1 cellular context compared by ENCODE assay signal in the genomic region with DNA sequence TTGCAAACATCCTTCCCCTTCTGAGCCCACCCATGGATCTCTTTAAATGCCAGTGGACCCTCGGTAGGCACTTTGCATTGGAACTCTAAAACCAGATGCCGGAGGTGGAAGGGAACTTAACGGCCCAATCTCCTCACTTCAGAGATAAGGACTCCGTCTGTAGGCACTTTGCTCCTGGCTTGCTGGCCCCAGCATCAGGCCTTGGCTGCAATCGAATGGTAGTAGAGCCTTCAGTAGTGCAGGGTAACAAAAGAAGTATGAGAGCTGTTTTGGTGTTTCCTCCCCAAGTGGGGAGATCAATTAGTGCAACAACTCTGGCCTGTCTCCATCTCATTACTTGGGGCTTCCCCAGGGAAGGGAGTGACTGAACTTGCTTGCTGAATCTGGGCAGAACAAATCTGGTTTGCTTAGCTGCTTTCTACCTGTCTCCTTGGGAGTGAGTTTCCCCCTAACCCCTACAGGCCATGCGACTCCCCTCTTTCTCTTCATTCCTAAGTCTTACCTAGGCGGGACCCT.
TF ChIP-seq lines count a peak whose summit lies in the region.

No MANE protein-coding gene starts in this region.

TF ChIP-seq in WTC11, 78 proteins besides CTCF, POLR2A, EP300 and RAD21 (continued from another document):
- TF ChIP-seq, protein P1, sequence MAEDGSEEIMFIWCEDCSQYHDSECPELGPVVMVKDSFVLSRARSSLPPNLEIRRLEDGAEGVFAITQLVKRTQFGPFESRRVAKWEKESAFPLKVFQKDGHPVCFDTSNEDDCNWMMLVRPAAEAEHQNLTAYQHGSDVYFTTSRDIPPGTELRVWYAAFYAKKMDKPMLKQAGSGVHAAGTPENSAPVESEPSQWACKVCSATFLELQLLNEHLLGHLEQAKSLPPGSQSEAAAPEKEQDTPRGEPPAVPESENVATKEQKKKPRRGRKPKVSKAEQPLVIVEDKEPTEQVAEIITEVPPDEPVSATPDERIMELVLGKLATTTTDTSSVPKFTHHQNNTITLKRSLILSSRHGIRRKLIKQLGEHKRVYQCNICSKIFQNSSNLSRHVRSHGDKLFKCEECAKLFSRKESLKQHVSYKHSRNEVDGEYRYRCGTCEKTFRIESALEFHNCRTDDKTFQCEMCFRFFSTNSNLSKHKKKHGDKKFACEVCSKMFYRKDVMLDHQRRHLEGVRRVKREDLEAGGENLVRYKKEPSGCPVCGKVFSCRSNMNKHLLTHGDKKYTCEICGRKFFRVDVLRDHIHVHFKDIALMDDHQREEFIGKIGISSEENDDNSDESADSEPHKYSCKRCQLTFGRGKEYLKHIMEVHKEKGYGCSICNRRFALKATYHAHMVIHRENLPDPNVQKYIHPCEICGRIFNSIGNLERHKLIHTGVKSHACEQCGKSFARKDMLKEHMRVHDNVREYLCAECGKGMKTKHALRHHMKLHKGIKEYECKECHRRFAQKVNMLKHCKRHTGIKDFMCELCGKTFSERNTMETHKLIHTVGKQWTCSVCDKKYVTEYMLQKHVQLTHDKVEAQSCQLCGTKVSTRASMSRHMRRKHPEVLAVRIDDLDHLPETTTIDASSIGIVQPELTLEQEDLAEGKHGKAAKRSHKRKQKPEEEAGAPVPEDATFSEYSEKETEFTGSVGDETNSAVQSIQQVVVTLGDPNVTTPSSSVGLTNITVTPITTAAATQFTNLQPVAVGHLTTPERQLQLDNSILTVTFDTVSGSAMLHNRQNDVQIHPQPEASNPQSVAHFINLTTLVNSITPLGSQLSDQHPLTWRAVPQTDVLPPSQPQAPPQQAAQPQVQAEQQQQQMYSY (CRISPR knock-in tag; IDR thresholded peaks at IDR 0.05) = no peak
TF ChIP-seq in WTC11: peak in this region for 0.
